ENCODE assay signal across 1 cellular context in genomic region chr11:77776455-77776854, GRCh38.
TF ChIP-seq lines count a peak whose summit lies in the region.

No MANE protein-coding gene starts in this region.

TF ChIP-seq in SK-N-SH treated with all-trans-retinoic acid at 6 μM for 48 hours, 23 proteins besides CTCF, POLR2A, EP300 and RAD21 (continued from another document):
- TF ChIP-seq, protein P1, sequence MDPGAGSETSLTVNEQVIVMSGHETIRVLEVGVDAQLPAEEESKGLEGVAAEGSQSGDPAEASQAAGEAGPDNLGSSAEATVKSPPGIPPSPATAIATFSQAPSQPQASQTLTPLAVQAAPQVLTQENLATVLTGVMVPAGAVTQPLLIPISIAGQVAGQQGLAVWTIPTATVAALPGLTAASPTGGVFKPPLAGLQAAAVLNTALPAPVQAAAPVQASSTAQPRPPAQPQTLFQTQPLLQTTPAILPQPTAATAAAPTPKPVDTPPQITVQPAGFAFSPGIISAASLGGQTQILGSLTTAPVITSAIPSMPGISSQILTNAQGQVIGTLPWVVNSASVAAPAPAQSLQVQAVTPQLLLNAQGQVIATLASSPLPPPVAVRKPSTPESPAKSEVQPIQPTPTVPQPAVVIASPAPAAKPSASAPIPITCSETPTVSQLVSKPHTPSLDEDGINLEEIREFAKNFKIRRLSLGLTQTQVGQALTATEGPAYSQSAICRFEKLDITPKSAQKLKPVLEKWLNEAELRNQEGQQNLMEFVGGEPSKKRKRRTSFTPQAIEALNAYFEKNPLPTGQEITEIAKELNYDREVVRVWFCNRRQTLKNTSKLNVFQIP (CRISPR knock-in tag; IDR thresholded peaks at IDR 0.05; ENCODE audit: borderline replicate concordance, low read depth) = no peak
- TF ChIP-seq, protein P2, sequence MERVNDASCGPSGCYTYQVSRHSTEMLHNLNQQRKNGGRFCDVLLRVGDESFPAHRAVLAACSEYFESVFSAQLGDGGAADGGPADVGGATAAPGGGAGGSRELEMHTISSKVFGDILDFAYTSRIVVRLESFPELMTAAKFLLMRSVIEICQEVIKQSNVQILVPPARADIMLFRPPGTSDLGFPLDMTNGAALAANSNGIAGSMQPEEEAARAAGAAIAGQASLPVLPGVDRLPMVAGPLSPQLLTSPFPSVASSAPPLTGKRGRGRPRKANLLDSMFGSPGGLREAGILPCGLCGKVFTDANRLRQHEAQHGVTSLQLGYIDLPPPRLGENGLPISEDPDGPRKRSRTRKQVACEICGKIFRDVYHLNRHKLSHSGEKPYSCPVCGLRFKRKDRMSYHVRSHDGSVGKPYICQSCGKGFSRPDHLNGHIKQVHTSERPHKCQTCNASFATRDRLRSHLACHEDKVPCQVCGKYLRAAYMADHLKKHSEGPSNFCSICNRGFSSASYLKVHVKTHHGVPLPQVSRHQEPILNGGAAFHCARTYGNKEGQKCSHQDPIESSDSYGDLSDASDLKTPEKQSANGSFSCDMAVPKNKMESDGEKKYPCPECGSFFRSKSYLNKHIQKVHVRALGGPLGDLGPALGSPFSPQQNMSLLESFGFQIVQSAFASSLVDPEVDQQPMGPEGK (CRISPR knock-in tag; IDR thresholded peaks at IDR 0.05; ENCODE audit: borderline replicate concordance) = no peak
- TF ChIP-seq ZNF70 (CRISPR knock-in tag; IDR thresholded peaks at IDR 0.05) = no peak
